35 cellular contexts compared by ENCODE assay signal in the genomic region with DNA sequence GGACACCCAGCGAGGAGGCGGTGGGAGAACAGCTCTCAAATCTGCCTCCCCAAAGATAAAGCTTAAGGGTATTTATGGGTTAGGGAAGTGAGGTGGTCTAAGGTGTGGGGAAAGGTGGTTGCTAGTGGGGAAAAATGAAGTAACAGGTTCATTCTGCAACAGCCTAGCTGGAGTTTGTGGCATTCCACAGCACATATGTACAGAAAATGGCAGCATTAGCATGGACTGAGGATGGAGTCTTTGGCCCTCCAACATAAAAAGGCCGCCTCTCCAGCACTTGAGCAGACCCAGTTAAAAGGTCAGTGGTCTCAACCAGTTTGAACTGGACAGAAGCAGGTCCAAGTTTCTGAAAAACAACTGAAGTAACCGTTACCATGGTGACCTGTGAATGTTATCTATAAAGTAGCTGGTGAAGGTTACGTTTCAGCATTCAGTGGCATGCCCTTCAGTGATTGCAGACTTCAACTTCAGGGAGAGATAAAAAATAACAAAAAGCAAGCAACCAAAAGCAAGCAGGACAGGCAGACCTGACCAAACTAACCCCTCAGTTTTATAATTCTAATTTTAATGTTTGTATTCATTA. TPM values are rescaled to one million over a fixed set of nuclear protein-coding genes. Genes with fewer than 3 reads are reported as not detected.
"Had no signal": no experiment of that assay in that cellular context is flagged by ENCODE, and none has a peak within 500 bp of the region (broad histone marks: within the 10 kb centered on the region; RNA-seq: fewer than 3 reads in every experiment).

No MANE protein-coding gene starts in this region.

- FAIRE-seq: endometrium, kidney, TTC549 had no signal

- H3K36me3 ChIP-seq: breast epithelium, esophagus squamous epithelium, gastroesophageal sphincter, stomach, tibial artery had no signal

- H3K27ac ChIP-seq: breast epithelium, epithelial cell of prostate, esophagus squamous epithelium, gastroesophageal sphincter, stomach, tibial artery had no signal

- H3K4me1 Mint-ChIP-seq: activated CD4-positive, alpha-beta T cell treated with anti-CD3 and anti-CD28 coated beads, Interleukin-2, amount 10 ng/mL, durations not matched to agents 24 days and 14 days; central memory CD8-positive, alpha-beta T cell; immature natural killer cell; naive thymus-derived CD8-positive, alpha-beta T cell; stimulated activated naive B cell treated with anti-CD40 and anti-IgM and Interleukin-4, amounts not matched to agents 10 μg/mL and 1 μg/mL and 100 μg/mL, for 72 hours had no signal

- H3K27ac Mint-ChIP-seq: activated CD4-positive, alpha-beta memory T cell treated with anti-CD3 and anti-CD28 coated beads for 36 hours; activated CD4-positive, alpha-beta T cell treated with anti-CD3 and anti-CD28 coated beads, Interleukin-2, amount 10 ng/mL, durations not matched to agents 24 days and 14 days; activated naive CD4-positive, alpha-beta T cell treated with anti-CD3 and anti-CD28 coated beads for 36 hours; activated T-helper 1 cell treated with anti-CD3 and anti-CD28 coated beads, Interleukin-12 subunit alpha, Interleukin-12 subunit beta, Interleukin-2, Interleukin-4 antibody, amounts not matched to agents 30 ng/mL and 10 ng/mL and 1 ng/mL, durations not matched to agents 14 hours and 24 hours and 36 hours; immature natural killer cell; stimulated activated naive B cell treated with anti-CD40 and anti-IgM and Interleukin-4, amounts not matched to agents 10 μg/mL and 1 μg/mL and 100 μg/mL, for 72 hours had no signal

- H3K4me1 ChIP-seq: breast epithelium, esophagus squamous epithelium, gastroesophageal sphincter, stomach, tibial artery had no signal

- H3K27me3 ChIP-seq: breast epithelium, esophagus squamous epithelium, gastroesophageal sphincter, stomach, tibial artery had no signal

- DNase-seq: activated CD4-positive, alpha-beta memory T cell treated with anti-CD3 and anti-CD28 coated beads for 36 hours; activated CD4-positive, alpha-beta T cell treated with anti-CD3 and anti-CD28 coated beads, Interleukin-2, amount 10 ng/mL, durations not matched to agents 24 days and 14 days; activated CD4-positive, CD25-positive, alpha-beta regulatory T cell treated with anti-CD3 and anti-CD28 coated beads, Interleukin-2, amount 50 U/mL, for 72 hours; activated CD8-positive, alpha-beta memory T cell treated with anti-CD3 and anti-CD28 coated beads, Interleukin-2, amount 50 U/mL, for 4 hours; activated effector memory CD4-positive, alpha-beta T cell treated with anti-CD3 and anti-CD28 coated beads, Interleukin-2, amount 50 U/mL, for 16 hours; activated naive CD4-positive, alpha-beta T cell treated with anti-CD3 and anti-CD28 coated beads for 36 hours; activated T-cell treated with anti-CD3 and anti-CD28 coated beads, Interleukin-2, amount 50 U/mL, for 1 hour; effector CD8-positive, alpha-beta T cell; esophagus squamous epithelium; hypothalamus; immature natural killer cell; kidney; left colon; naive thymus-derived CD8-positive, alpha-beta T cell; retina; stimulated activated CD4-positive, alpha-beta T cell treated with anti-CD3 and anti-CD28 coated beads, Interleukin-15, amount 100 ng/mL, for 24 hours; stimulated activated CD4-positive, alpha-beta T cell treated with anti-CD3 and anti-CD28 coated beads, Interleukin-2, amount 100 ng/mL, for 24 hours; stimulated activated naive B cell treated with anti-CD40 and anti-IgM and Interleukin-4, amounts not matched to agents 10 μg/mL and 1 μg/mL and 100 μg/mL, for 72 hours; stomach; tibial artery had no signal

- H3K9me3 Mint-ChIP-seq: activated CD4-positive, alpha-beta T cell treated with anti-CD3 and anti-CD28 coated beads, Interleukin-2, amount 10 ng/mL, durations not matched to agents 24 days and 14 days; activated naive CD4-positive, alpha-beta T cell treated with anti-CD3 and anti-CD28 coated beads for 36 hours; activated T-helper 1 cell treated with anti-CD3 and anti-CD28 coated beads, Interleukin-12 subunit alpha, Interleukin-12 subunit beta, Interleukin-2, Interleukin-4 antibody, amounts not matched to agents 30 ng/mL and 10 ng/mL and 1 ng/mL, durations not matched to agents 14 hours and 24 hours and 36 hours; central memory CD8-positive, alpha-beta T cell had no signal

- H3K4me3 Mint-ChIP-seq: activated CD4-positive, alpha-beta memory T cell treated with anti-CD3 and anti-CD28 coated beads for 36 hours; activated CD4-positive, alpha-beta T cell treated with anti-CD3 and anti-CD28 coated beads, Interleukin-2, amount 10 ng/mL, durations not matched to agents 24 days and 14 days; activated naive CD4-positive, alpha-beta T cell treated with anti-CD3 and anti-CD28 coated beads for 36 hours; activated T-helper 1 cell treated with anti-CD3 and anti-CD28 coated beads, Interleukin-12 subunit alpha, Interleukin-12 subunit beta, Interleukin-2, Interleukin-4 antibody, amounts not matched to agents 30 ng/mL and 10 ng/mL and 1 ng/mL, durations not matched to agents 14 hours and 24 hours and 36 hours; central memory CD8-positive, alpha-beta T cell; immature natural killer cell; naive thymus-derived CD8-positive, alpha-beta T cell; stimulated activated naive B cell treated with anti-CD40 and anti-IgM and Interleukin-4, amounts not matched to agents 10 μg/mL and 1 μg/mL and 100 μg/mL, for 72 hours had no signal

- H3K27me3 Mint-ChIP-seq: activated CD4-positive, alpha-beta memory T cell treated with anti-CD3 and anti-CD28 coated beads for 36 hours had no signal

- H3K36me3 Mint-ChIP-seq: activated CD4-positive, alpha-beta memory T cell treated with anti-CD3 and anti-CD28 coated beads for 36 hours; immature natural killer cell; stimulated activated naive B cell treated with anti-CD40 and anti-IgM and Interleukin-4, amounts not matched to agents 10 μg/mL and 1 μg/mL and 100 μg/mL, for 72 hours had no signal

- ATAC-seq: gastroesophageal sphincter; left colon; naive thymus-derived CD8-positive, alpha-beta T cell; stimulated activated naive B cell treated with anti-CD40 and anti-IgM and Interleukin-4, amounts not matched to agents 10 μg/mL and 1 μg/mL and 100 μg/mL, for 72 hours had no signal

- H3K4me2 ChIP-seq: smooth muscle cell had no signal

- H3K4me3 ChIP-seq: breast epithelium, esophagus squamous epithelium, gastroesophageal sphincter, smooth muscle cell, stomach, tibial artery had no signal

RNA-seq across cellular contexts. Expression of a gene that starts 34.0 kb away (rescaled TPM):
- total RNA-seq: activated CD4-positive, alpha-beta memory T cell treated with anti-CD3 and anti-CD28 coated beads for 36 hours; activated CD4-positive, alpha-beta T cell treated with anti-CD3 and anti-CD28 coated beads, Interleukin-2, amount 10 ng/mL, durations not matched to agents 24 days and 14 days; activated CD8-positive, alpha-beta memory T cell treated with anti-CD3 and anti-CD28 coated beads for 36 hours; activated naive CD4-positive, alpha-beta T cell treated with anti-CD3 and anti-CD28 coated beads for 36 hours; activated T-helper 1 cell treated with anti-CD3 and anti-CD28 coated beads, Interleukin-12 subunit alpha, Interleukin-12 subunit beta, Interleukin-2, Interleukin-4 antibody, amounts not matched to agents 30 ng/mL and 10 ng/mL and 1 ng/mL, durations not matched to agents 14 hours and 24 hours and 36 hours; breast epithelium; dermis microvascular lymphatic vessel endothelial cell; esophagus squamous epithelium; gastroesophageal sphincter; kidney; left colon; lower leg skin; naive thymus-derived CD8-positive, alpha-beta T cell; osteocyte; posterior vena cava; smooth muscle cell; stomach; T-helper 1 cell treated with Interleukin-12 subunit alpha and Interleukin-12 subunit beta and Interleukin-4 antibody, amounts not matched to agents 30 ng/mL and 1 ng/mL, for 36 hours; ureter had no signal
- polyA plus RNA-seq: immature natural killer cell; naive thymus-derived CD8-positive, alpha-beta T cell; smooth muscle cell; stomach had no signal

RNA-seq across cellular contexts. Expression of a gene that starts 53.7 kb away (rescaled TPM):
- total RNA-seq: naive thymus-derived CD8-positive, alpha-beta T cell had no signal
